Comparison of ENCODE assay signal across 1 cellular context in the genomic region with DNA sequence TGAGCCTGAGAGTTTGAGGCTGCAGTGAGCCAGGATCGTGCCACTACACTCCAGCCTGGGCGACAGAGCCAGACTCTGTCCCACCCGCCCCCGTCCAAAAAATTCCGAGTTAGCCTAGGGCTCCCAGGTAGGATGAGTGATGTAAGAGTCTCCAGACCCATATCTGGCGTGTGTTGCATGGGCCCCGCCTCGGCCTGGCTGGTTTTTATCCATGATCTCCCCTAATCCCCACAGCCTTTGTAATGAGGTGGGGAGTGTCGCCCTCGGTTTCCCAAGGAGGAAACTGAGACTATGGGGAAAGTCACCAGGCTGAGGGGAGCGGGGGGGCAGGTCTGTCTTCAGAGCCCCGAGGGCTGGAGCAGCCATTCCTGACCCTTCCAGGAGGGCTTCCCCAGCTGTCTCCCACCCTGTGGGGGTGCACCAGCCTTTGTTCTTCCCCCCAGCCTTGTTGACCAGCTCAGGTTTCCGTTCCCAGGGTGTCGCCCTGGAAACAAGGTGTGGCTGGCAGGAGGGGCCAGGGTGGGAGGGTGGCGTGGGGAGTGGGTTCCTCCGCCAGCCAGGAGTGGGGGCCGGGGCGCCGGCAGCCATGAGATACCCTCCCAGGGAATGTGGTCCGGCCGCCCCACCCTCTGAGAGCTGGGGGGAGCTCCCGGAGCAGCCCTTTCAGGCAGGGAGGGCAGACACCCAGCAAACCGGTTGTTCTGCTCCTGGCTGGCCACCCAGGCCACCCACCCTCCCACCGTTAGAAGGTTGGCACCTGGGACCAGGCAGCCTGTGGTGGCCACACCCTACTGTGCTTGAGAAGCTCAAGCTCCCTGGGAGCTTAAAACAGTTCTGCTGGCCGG.
TF ChIP-seq lines count a peak whose summit lies in the region.

No MANE protein-coding gene starts in this region.

TF ChIP-seq in GM23338, 12 proteins besides CTCF, POLR2A, EP300 and RAD21 (continued from another document):
- TF ChIP-seq, protein P1, sequence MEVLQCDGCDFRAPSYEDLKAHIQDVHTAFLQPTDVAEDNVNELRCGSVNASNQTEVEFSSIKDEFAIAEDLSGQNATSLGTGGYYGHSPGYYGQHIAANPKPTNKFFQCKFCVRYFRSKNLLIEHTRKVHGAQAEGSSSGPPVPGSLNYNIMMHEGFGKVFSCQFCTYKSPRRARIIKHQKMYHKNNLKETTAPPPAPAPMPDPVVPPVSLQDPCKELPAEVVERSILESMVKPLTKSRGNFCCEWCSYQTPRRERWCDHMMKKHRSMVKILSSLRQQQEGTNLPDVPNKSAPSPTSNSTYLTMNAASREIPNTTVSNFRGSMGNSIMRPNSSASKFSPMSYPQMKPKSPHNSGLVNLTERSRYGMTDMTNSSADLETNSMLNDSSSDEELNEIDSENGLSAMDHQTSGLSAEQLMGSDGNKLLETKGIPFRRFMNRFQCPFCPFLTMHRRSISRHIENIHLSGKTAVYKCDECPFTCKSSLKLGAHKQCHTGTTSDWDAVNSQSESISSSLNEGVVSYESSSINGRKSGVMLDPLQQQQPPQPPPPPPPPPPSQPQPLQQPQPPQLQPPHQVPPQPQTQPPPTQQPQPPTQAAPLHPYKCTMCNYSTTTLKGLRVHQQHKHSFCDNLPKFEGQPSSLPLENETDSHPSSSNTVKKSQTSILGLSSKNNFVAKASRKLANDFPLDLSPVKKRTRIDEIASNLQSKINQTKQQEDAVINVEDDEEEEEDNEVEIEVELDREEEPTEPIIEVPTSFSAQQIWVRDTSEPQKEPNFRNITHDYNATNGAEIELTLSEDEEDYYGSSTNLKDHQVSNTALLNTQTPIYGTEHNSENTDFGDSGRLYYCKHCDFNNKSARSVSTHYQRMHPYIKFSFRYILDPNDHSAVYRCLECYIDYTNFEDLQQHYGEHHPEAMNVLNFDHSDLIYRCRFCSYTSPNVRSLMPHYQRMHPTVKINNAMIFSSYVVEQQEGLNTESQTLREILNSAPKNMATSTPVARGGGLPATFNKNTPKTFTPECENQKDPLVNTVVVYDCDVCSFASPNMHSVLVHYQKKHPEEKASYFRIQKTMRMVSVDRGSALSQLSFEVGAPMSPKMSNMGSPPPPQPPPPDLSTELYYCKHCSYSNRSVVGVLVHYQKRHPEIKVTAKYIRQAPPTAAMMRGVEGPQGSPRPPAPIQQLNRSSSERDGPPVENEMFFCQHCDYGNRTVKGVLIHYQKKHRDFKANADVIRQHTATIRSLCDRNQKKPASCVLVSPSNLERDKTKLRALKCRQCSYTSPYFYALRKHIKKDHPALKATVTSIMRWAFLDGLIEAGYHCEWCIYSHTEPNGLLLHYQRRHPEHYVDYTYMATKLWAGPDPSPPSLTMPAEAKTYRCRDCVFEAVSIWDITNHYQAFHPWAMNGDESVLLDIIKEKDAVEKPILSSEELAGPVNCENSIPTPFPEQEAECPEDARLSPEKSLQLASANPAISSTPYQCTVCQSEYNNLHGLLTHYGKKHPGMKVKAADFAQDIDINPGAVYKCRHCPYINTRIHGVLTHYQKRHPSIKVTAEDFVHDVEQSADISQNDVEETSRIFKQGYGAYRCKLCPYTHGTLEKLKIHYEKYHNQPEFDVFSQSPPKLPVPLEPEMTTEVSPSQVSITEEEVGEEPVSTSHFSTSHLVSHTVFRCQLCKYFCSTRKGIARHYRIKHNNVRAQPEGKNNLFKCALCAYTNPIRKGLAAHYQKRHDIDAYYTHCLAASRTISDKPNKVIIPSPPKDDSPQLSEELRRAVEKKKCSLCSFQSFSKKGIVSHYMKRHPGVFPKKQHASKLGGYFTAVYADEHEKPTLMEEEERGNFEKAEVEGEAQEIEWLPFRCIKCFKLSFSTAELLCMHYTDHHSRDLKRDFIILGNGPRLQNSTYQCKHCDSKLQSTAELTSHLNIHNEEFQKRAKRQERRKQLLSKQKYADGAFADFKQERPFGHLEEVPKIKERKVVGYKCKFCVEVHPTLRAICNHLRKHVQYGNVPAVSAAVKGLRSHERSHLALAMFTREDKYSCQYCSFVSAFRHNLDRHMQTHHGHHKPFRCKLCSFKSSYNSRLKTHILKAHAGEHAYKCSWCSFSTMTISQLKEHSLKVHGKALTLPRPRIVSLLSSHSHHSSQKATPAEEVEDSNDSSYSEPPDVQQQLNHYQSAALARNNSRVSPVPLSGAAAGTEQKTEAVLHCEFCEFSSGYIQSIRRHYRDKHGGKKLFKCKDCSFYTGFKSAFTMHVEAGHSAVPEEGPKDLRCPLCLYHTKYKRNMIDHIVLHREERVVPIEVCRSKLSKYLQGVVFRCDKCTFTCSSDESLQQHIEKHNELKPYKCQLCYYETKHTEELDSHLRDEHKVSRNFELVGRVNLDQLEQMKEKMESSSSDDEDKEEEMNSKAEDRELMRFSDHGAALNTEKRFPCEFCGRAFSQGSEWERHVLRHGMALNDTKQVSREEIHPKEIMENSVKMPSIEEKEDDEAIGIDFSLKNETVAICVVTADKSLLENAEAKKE (CRISPR knock-in tag; IDR thresholded peaks at IDR 0.05), result no peak
- TF ChIP-seq POLR2AphosphoS5 (IDR thresholded peaks at IDR 0.05; ENCODE audit: low read depth) (no peak), STAT1 (IDR thresholded peaks at IDR 0.05; ENCODE audit: unreplicated experiment) (no peak), EZH2phosphoT487 (IDR thresholded peaks at IDR 0.05; ENCODE audit: unreplicated experiment) (no peak)
- TF ChIP-seq, protein P2, sequence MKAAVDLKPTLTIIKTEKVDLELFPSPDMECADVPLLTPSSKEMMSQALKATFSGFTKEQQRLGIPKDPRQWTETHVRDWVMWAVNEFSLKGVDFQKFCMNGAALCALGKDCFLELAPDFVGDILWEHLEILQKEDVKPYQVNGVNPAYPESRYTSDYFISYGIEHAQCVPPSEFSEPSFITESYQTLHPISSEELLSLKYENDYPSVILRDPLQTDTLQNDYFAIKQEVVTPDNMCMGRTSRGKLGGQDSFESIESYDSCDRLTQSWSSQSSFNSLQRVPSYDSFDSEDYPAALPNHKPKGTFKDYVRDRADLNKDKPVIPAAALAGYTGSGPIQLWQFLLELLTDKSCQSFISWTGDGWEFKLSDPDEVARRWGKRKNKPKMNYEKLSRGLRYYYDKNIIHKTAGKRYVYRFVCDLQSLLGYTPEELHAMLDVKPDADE (IDR thresholded peaks at IDR 0.05), result no peak
